Comparison of ENCODE assay signal across 13 cellular contexts in genomic region chr6:159594750-159595117, GRCh38.
DNase-seq lines count a peak whose midpoint lies in the region; ATAC-seq, FAIRE-seq and TF ChIP-seq lines count a peak whose summit lies in the region.
"Had no signal": no experiment of that assay in that cellular context is flagged by ENCODE, and none has a peak within 500 bp of the region (broad histone marks: within the 10 kb centered on the region; RNA-seq: fewer than 3 reads in every experiment).

No MANE protein-coding gene starts in this region.

- H3K9me3 ChIP-seq in breast epithelium = no peaks in the 10 kb centered on the region
- no peaks in the 10 kb centered on the region for H3K9me3 ChIP-seq in keratinocyte (ENCODE audit: control insufficient read depth, low read depth, low read length)
- H3K9me3 ChIP-seq in T-helper 17 cell (ENCODE audit: control insufficient read depth, low read length, poor library complexity, severe bottlenecking) = no peaks in the 10 kb centered on the region

- CTCF ChIA-PET in MCF 10A (lab: Yijun Ruan, JAX) = interaction anchor here (0.8 to 2.1 kb wide), 5 partner anchors 9 to 606 kb away, joined by 3 to 6 read pairs (median 4); no protein-coding TSS in a partner anchor

- no peaks in the 10 kb centered on the region for H3K36me3 Mint-ChIP-seq in MCF 10A (ENCODE audit: insufficient read depth, unreplicated experiment)
- H3K36me3 Mint-ChIP-seq in T-helper 17 cell (ENCODE audit: low read depth) = no peaks in the 10 kb centered on the region
- H3K36me3 Mint-ChIP-seq in natural killer cell treated with Interleukin-12 subunit alpha and Interleukin-12 subunit beta and Interleukin-15 and Interleukin-18, amount 100 ng/mL, for 72 hours = no peaks in the 10 kb centered on the region
- H3K36me3 Mint-ChIP-seq: activated naive CD4-positive, alpha-beta T cell treated with anti-CD3 and anti-CD28 coated beads, Interleukin-2, amount 10 ng/mL, durations not matched to agents 7 days and 5 days; naive B cell had no signal

- H3K27ac Mint-ChIP-seq in MCF 10A (ENCODE audit: low read depth, unreplicated experiment) (peak overlapping the region; percentile 85), T-helper 17 cell (no peak overlapping the region)
- no peak overlapping the region for H3K27ac Mint-ChIP-seq in natural killer cell treated with Interleukin-12 subunit alpha and Interleukin-12 subunit beta and Interleukin-15 and Interleukin-18, amount 100 ng/mL, for 72 hours
- H3K27ac Mint-ChIP-seq: activated naive CD4-positive, alpha-beta T cell treated with anti-CD3 and anti-CD28 coated beads, Interleukin-2, amount 10 ng/mL, durations not matched to agents 7 days and 5 days had no signal

- DNase-seq in MCF 10A (ENCODE audit: unreplicated experiment) = peak; percentile 73
- DNase-seq in breast epithelium (ENCODE audit: low spot score in 2 of 2) = no peak
- peak; percentile 55 for DNase-seq in amniotic stem cell (lab: John Stamatoyannopoulos, UW)
- DNase-seq in keratinocyte (ENCODE audit: low read depth, low spot score) = peak; percentile 11
- DNase-seq in T-helper 17 cell = no peak
- DNase-seq in NCI-H69 (lab: John Stamatoyannopoulos, UW) = no peak
- DNase-seq in natural killer cell treated with Interleukin-12 subunit alpha and Interleukin-12 subunit beta and Interleukin-15 and Interleukin-18, amount 100 ng/mL, for 72 hours (ENCODE audit: low spot score) = no peak
- DNase-seq: activated naive CD4-positive, alpha-beta T cell treated with anti-CD3 and anti-CD28 coated beads, Interleukin-2, amount 10 ng/mL, durations not matched to agents 7 days and 5 days; naive B cell; NCI-H2227 treated with DMSO at 0.1 percent for 48 hours had no signal

- no peaks in the 10 kb centered on the region for H3K79me2 ChIP-seq in keratinocyte (ENCODE audit: control insufficient read depth, insufficient read depth, low read length)

- dilution Hi-C loops in keratinocyte (cut with MboI; ENCODE audit: extremely low pct_ligation_motif_present, low sequenced_read_pairs) = no loop called here

- H3K4me1 ChIP-seq in breast epithelium (no peaks in the 10 kb centered on the region), keratinocyte (ENCODE audit: control insufficient read depth, extremely low read depth, insufficient read depth, low read length) (peaks cover 14% of the 10 kb centered on the region)

- H3K27me3 ChIP-seq in breast epithelium (no peaks in the 10 kb centered on the region), keratinocyte (ENCODE audit: control insufficient read depth, extremely low read depth, insufficient read depth, low read length) (no peaks in the 10 kb centered on the region)

- POLR2A ChIA-PET in MCF 10A (lab: Yijun Ruan, JAX) = interaction anchor here (0.6 to 1.4 kb wide), 5 partner anchors 59 to 411 kb away, joined by 3 to 4 read pairs (median 3); no protein-coding TSS in a partner anchor

- ATAC-seq in T-helper 17 cell (no peak), GM21786 (IDR thresholded peaks at IDR 0.05; ENCODE audit: unreplicated experiment) (no peak)
- ATAC-seq in natural killer cell treated with Interleukin-12 subunit alpha and Interleukin-12 subunit beta and Interleukin-15 and Interleukin-18, amount 100 ng/mL, for 72 hours = no peak

- peak overlapping the region in 1 of 2 donors; percentile 48 for H3K27ac ChIP-seq in breast epithelium
- peak overlapping the region; percentile 67 for H3K27ac ChIP-seq in keratinocyte (ENCODE audit: control insufficient read depth, insufficient read depth, low read length)
- H3K27ac ChIP-seq: C4-2B, HL-60 had no signal

- intact Hi-C loops in MCF 10A (cut with micrococcal nuclease) = loop anchor here (2.0 kb wide), 1 partner anchor 16 kb away; no protein-coding TSS in a partner anchor
- intact Hi-C loops in breast epithelium (cut with DNase I; ENCODE audit: low total_unique reads) = loop anchor here (10.0 kb wide), 1 partner anchor 240 kb away; no protein-coding TSS in a partner anchor

- H3K4me3 ChIP-seq in breast epithelium = no peak overlapping the region
- H3K4me3 ChIP-seq in keratinocyte (ENCODE audit: control insufficient read depth in 2 of 3, extremely low read depth in 1 of 3, insufficient read depth in 2 of 3, low read depth in 1 of 3, low read length in 3 of 3) = peak overlapping the region in 1 of 3 experiments; percentile 5

- peak overlapping the region; percentile 30 for H3K4me3 Mint-ChIP-seq in MCF 10A (ENCODE audit: unreplicated experiment)
- no peak overlapping the region for H3K4me3 Mint-ChIP-seq in T-helper 17 cell
- H3K4me3 Mint-ChIP-seq in natural killer cell treated with Interleukin-12 subunit alpha and Interleukin-12 subunit beta and Interleukin-15 and Interleukin-18, amount 100 ng/mL, for 72 hours = no peak overlapping the region
- H3K4me3 Mint-ChIP-seq: activated naive CD4-positive, alpha-beta T cell treated with anti-CD3 and anti-CD28 coated beads, Interleukin-2, amount 10 ng/mL, durations not matched to agents 7 days and 5 days; naive B cell had no signal

- no peaks in the 10 kb centered on the region for H3K27me3 Mint-ChIP-seq in MCF 10A (ENCODE audit: insufficient read depth, unreplicated experiment)
- H3K27me3 Mint-ChIP-seq in T-helper 17 cell = peaks cover 11% of the 10 kb centered on the region
- peaks cover 0 to 8% of the 10 kb centered on the region in 2 donors for H3K27me3 Mint-ChIP-seq in natural killer cell treated with Interleukin-12 subunit alpha and Interleukin-12 subunit beta and Interleukin-15 and Interleukin-18, amount 100 ng/mL, for 72 hours
- H3K27me3 Mint-ChIP-seq: activated naive CD4-positive, alpha-beta T cell treated with anti-CD3 and anti-CD28 coated beads, Interleukin-2, amount 10 ng/mL, durations not matched to agents 7 days and 5 days had no signal

- H3K9ac ChIP-seq in keratinocyte (ENCODE audit: control insufficient read depth, extremely low read depth, insufficient read depth, low read length) = no peak overlapping the region

- FAIRE-seq in keratinocyte (lab: Jason Lieb, UNC) = peak; percentile 57

- no peak overlapping the region for H2AFZ ChIP-seq in keratinocyte (ENCODE audit: control insufficient read depth, low read length)

- H4K20me1 ChIP-seq in keratinocyte (ENCODE audit: control insufficient read depth, extremely low read depth, insufficient read depth, low read length) = no peaks in the 10 kb centered on the region

- no peaks in the 10 kb centered on the region for H3K9me3 Mint-ChIP-seq in MCF 10A (ENCODE audit: unreplicated experiment)
- no peaks in the 10 kb centered on the region for H3K9me3 Mint-ChIP-seq in natural killer cell treated with Interleukin-12 subunit alpha and Interleukin-12 subunit beta and Interleukin-15 and Interleukin-18, amount 100 ng/mL, for 72 hours
- H3K9me3 Mint-ChIP-seq: activated naive CD4-positive, alpha-beta T cell treated with anti-CD3 and anti-CD28 coated beads, Interleukin-2, amount 10 ng/mL, durations not matched to agents 7 days and 5 days; naive B cell had no signal

- no peaks in the 10 kb centered on the region for H3K9me1 ChIP-seq in keratinocyte (ENCODE audit: control insufficient read depth, extremely low read depth, insufficient read depth, low read length)

- TF ChIP-seq POLR2A in breast epithelium (IDR thresholded peaks at IDR 0.05) = no peak

- H3K4me1 Mint-ChIP-seq in MCF 10A (ENCODE audit: insufficient read depth, unreplicated experiment) (peaks cover 15% of the 10 kb centered on the region), T-helper 17 cell (no peaks in the 10 kb centered on the region)
- H3K4me1 Mint-ChIP-seq in natural killer cell treated with Interleukin-12 subunit alpha and Interleukin-12 subunit beta and Interleukin-15 and Interleukin-18, amount 100 ng/mL, for 72 hours (ENCODE audit: low read depth in 2 of 2) = peaks cover 0 to 3% of the 10 kb centered on the region in 2 donors
- H3K4me1 Mint-ChIP-seq: activated naive CD4-positive, alpha-beta T cell treated with anti-CD3 and anti-CD28 coated beads, Interleukin-2, amount 10 ng/mL, durations not matched to agents 7 days and 5 days; naive B cell had no signal

- H3K36me3 ChIP-seq in breast epithelium = no peaks in the 10 kb centered on the region
- no peaks in the 10 kb centered on the region for H3K36me3 ChIP-seq in keratinocyte (ENCODE audit: control insufficient read depth in 2 of 2, extremely low read depth in 1 of 2, insufficient read depth in 2 of 2, low read length in 2 of 2)

- TF ChIP-seq CTCF in MCF 10A (IDR thresholded peaks at IDR 0.05; ENCODE audit: unreplicated experiment) (no peak), breast epithelium (IDR thresholded peaks at IDR 0.05) (no peak), keratinocyte (optimal IDR thresholded peaks at IDR 0.05 in 1 of 3, IDR thresholded peaks at IDR 0.05 in 1 of 3, conservative IDR thresholded peaks at IDR 0.05 in 1 of 3; ENCODE audit: extremely low read depth in 1 of 3, insufficient read depth in 2 of 3, low read length in 3 of 3) (no peak)

- peak overlapping the region; percentile 67 for H3K4me2 ChIP-seq in keratinocyte (ENCODE audit: control insufficient read depth, extremely low read depth, insufficient read depth, low read depth, low read length)

- no TSS peak for BruUV-seq in MCF 10A (replicated peaks; lab: Mats Ljungman, UMichigan)

Comparison
In these comparisons a context has a peak if more than half of its experiments do, and no peak if none do; other contexts are left out.
1. DNase-seq: peak in MCF 10A (single experiment), amniotic stem cell (single experiment) and keratinocyte (single experiment); none in breast epithelium (0 of 2), T-helper 17 cell (0 of 3), NCI-H69 (single experiment) and natural killer cell treated with Interleukin-12 subunit alpha and Interleukin-12 subunit beta and Interleukin-15 and Interleukin-18, amount 100 ng/mL, for 72 hours (single experiment).